14 cellular contexts compared by ENCODE assay signal in the genomic region with DNA sequence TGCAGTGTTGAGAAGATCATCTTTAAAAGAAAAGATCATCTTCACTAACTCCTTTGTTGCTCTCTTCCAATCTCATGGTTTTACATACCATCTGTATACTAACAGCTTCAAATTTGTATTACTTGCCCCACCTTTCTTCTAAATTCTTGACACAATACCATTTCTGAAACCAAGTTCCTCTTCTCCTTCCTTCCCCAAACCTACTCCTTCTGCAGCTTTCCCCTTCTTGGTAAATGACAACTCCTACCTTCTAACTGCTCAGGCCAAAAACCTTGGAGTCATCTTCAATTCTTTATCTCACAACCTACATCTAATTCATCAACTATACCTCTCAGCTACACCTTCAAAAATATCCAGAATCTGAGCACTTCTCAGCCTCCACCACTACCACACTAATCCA.
"Had no signal": no experiment of that assay in that cellular context is flagged by ENCODE, and none has a peak within 500 bp of the region (broad histone marks: within the 10 kb centered on the region; RNA-seq: fewer than 3 reads in every experiment).

No MANE protein-coding gene starts in this region.

- H3K4me3 ChIP-seq: coronary artery, smooth muscle cell, suprapubic skin had no signal

- DNase-seq: activated CD4-positive, alpha-beta T cell treated with anti-CD3 and anti-CD28 coated beads, Interleukin-2, amount 50 U/mL, for 1 hour; activated CD8-positive, alpha-beta memory T cell treated with anti-CD3 and anti-CD28 coated beads for 24 hours; activated gamma-delta T cell treated with Interleukin-2 at 50 U/mL for 16 hours; activated naive CD8-positive, alpha-beta T cell treated with anti-CD3 and anti-CD28 coated beads for 36 hours; central memory CD4-positive, alpha-beta T cell; effector CD4-positive, alpha-beta T cell; foreskin fibroblast; hypothalamus; psoas muscle; right lobe of liver; stimulated activated naive CD8-positive, alpha-beta T cell treated with anti-CD3 and anti-CD28 coated beads, Interleukin-15, Interleukin-2, amounts not matched to agents 100 U/mL and 50 U/mL, for 24 hours had no signal

- H3K27me3 ChIP-seq: right lobe of liver, suprapubic skin had no signal

- ATAC-seq: psoas muscle; stimulated activated naive CD8-positive, alpha-beta T cell treated with anti-CD3 and anti-CD28 coated beads, Interleukin-15, Interleukin-2, amounts not matched to agents 100 U/mL and 50 U/mL, for 24 hours had no signal

- H3K36me3 ChIP-seq: right lobe of liver, suprapubic skin had no signal

- H3K9me3 ChIP-seq: psoas muscle, right lobe of liver, suprapubic skin had no signal

- H3K27ac ChIP-seq: psoas muscle, suprapubic skin had no signal
